8 cellular contexts compared by ENCODE assay signal in the genomic region with DNA sequence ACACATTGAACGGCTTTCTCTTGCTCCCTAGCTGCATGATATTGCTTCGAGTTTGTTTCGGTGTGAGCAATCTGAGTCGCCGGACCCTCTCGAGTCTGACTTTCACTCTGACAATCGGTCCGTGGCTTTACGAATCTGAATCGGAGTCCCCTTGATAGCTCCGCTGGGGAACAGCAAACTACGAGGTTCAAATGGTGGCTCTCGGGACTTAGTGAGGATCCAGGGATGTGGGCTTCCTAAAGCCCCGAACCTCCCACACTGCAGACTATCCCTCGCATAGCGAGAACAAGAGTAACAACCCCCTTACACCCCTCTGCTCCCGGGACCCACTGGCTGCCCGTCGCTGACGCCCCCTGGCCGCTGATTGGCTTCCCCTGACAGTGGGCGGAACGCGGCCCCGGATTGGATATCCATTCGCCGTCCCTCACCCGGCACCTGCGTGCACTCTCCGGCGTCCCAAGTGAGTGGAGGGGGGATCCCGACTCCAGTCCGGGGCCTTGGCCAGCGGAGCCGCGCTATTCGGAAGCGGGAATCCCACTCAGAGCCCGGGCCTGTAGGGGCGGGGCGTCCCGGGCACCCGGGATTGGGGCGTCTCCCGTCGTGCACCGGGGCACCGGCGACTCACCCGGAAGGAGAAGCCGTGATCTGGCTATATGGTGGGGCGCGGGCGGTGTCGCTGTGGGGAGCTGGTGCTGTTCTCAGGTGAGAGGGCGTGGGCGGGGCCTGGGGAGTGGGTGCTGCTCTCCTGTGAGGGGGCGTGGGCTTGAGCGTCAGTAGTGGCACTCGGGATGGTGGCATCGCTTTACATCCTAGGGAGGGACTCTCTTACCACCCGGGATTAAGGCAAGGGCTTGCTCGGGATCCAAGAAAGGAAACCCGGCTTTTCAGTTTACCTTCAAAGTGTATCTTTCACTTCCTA. TPM values are rescaled to one million over a fixed set of nuclear protein-coding genes. Genes with fewer than 3 reads are reported as not detected.
DNase-seq lines count a peak whose midpoint lies in the region; ATAC-seq and TF ChIP-seq lines count a peak whose summit lies in the region.

A gene with protein sequence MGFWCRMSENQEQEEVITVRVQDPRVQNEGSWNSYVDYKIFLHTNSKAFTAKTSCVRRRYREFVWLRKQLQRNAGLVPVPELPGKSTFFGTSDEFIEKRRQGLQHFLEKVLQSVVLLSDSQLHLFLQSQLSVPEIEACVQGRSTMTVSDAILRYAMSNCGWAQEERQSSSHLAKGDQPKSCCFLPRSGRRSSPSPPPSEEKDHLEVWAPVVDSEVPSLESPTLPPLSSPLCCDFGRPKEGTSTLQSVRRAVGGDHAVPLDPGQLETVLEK (plus strand): TSS at position 630 of the 919 bp plus-strand sequence. CDS start 4,278 bp downstream, outside the sequence.

- peak within 1 kb of the TSS; percentile 57 to 92 (median 90) for H3K4me3 ChIP-seq in liver (ENCODE audit: low read depth in 1 of 3, low read length in 3 of 3)

- H3K36me3 Mint-ChIP-seq in CD4-positive, alpha-beta T cell (ENCODE audit: low read depth) = peaks cover 10% of the 10 kb centered on the region

- intact Hi-C loops in CD4-positive, alpha-beta T cell (cut with DNase I, micrococcal nuclease) = loop anchor here (1.0 to 10.0 kb wide), 5 partner anchors 59 to 273 kb away; partner anchors contain the start of genes LRRC46 (in 1 of the 2), MRPL10 (in 1 of the 2), NFE2L1 (in 1 of the 2) and SP2 (in 1 of the 2)

- WGBS in liver = under 1% methylated on average over 64 of the region's 64 CpGs

- peaks cover 63% of the 10 kb centered on the region for H3K4me1 Mint-ChIP-seq in CD4-positive, alpha-beta T cell (ENCODE audit: low read depth)

- no peaks in the 10 kb centered on the region for H3K9me3 Mint-ChIP-seq in CD4-positive, alpha-beta T cell

- DNase-seq in CD4-positive, alpha-beta T cell = peak; percentile 86 to 96 (median 92)
- DNase-seq in NCI-H774 (lab: John Stamatoyannopoulos, UW) = peak; percentile 97
- DNase-seq in activated CD4-positive, alpha-beta T cell treated with anti-CD3 and anti-CD28 coated beads, Interleukin-2, amount 50 U/mL, for 4 hours = peak; percentile 97 to 98
- DNase-seq in dermis blood vessel endothelial cell = peak; percentile 90
- peak; percentile 93 to 97 for DNase-seq in stimulated activated CD4-positive, alpha-beta T cell treated with anti-CD3 and anti-CD28 coated beads, Interleukin-4, amount 100 ng/mL, for 4 hours

- no peaks in the 10 kb centered on the region for H3K27me3 Mint-ChIP-seq in CD4-positive, alpha-beta T cell

- POLR2A ChIA-PET in CD4-positive, alpha-beta T cell (lab: Charles Lee) = interaction anchor here (0.6 to 2.3 kb wide), 16 partner anchors 8 to 785 kb away, joined by 3 to 14 read pairs (median 4); partner anchors contain the start of genes ATP5MC1, KPNB1, NFE2L1 and OSBPL7

- H3K9me3 ChIP-seq in CD4-positive, alpha-beta T cell (ENCODE audit: control insufficient read depth, low read length) = no peaks in the 10 kb centered on the region
- H3K9me3 ChIP-seq in liver (ENCODE audit: control insufficient read depth in 4 of 4, low read length in 3 of 4) = no peaks in the 10 kb centered on the region

- no peak for TF ChIP-seq RAD21 in liver (IDR thresholded peaks at IDR 0.05)

- peaks cover 0 to 19% (median 12%) of the 10 kb centered on the region in 4 donors for H3K4me1 ChIP-seq in liver (ENCODE audit: control insufficient read depth in 4 of 4, insufficient read depth in 4 of 4, low read length in 3 of 4)

- TF ChIP-seq CTCF in CD4-positive, alpha-beta T cell (IDR thresholded peaks at IDR 0.05) = no peak
- TF ChIP-seq CTCF in liver (IDR thresholded peaks at IDR 0.05; ENCODE audit: low read depth, low read length, missing input control) = no peak

- H3K36me3 ChIP-seq in liver (ENCODE audit: control insufficient read depth in 4 of 4, insufficient read depth in 3 of 4, low read depth in 1 of 4, low read length in 3 of 4) = no peaks in the 10 kb centered on the region

- peak; percentile 93 for ATAC-seq in CD4-positive, alpha-beta T cell (ENCODE audit: poor library complexity)
- peak; percentile 76 for ATAC-seq in GM19397 (IDR thresholded peaks at IDR 0.05; ENCODE audit: unreplicated experiment)
- ATAC-seq in HG03565 (IDR thresholded peaks at IDR 0.05; ENCODE audit: unreplicated experiment) = peak; percentile 54

- H3K27ac Mint-ChIP-seq in CD4-positive, alpha-beta T cell = peak within 1 kb of the TSS; percentile 88

- peak within 1 kb of the TSS; percentile 97 for H3K4me3 Mint-ChIP-seq in CD4-positive, alpha-beta T cell

- peak within 1 kb of the TSS; percentile 84 for H3K27ac ChIP-seq in CD4-positive, alpha-beta T cell (ENCODE audit: low read depth, low read length)
- peak within 1 kb of the TSS; percentile 74 to 79 for H3K27ac ChIP-seq in liver (ENCODE audit: low read depth in 1 of 2, low read length in 2 of 2)

- CTCF ChIA-PET in CD4-positive, alpha-beta T cell (lab: Charles Lee) = interaction anchor here (0.8 to 2.7 kb wide), 6 partner anchors 10 to 136 kb away, joined by 3 to 9 read pairs (median 4); partner anchors contain the start of gene CDK5RAP3

- no peaks in the 10 kb centered on the region for H3K27me3 ChIP-seq in CD4-positive, alpha-beta T cell (ENCODE audit: control insufficient read depth, insufficient read depth, low read length)
- H3K27me3 ChIP-seq in liver (ENCODE audit: control insufficient read depth in 4 of 4, insufficient read depth in 4 of 4, low read length in 3 of 4) = no peaks in the 10 kb centered on the region

- peak within 1 kb of the TSS; percentile 86 to 96 for H3K9ac ChIP-seq in liver (ENCODE audit: low read depth in 1 of 2, low read length in 2 of 2)

TF ChIP-seq in liver, 16 proteins besides CTCF, POLR2A, EP300 and RAD21:
- TF ChIP-seq SP1 (IDR thresholded peaks at IDR 0.05) (peak; percentile 84), RXRA (IDR thresholded peaks at IDR 0.05) (peak in 1 of 2 donors; percentile 23), JUND (IDR thresholded peaks at IDR 0.05) (no peak), TAF1 (conservative IDR thresholded peaks at IDR 0.05) (peak; percentile 93), GABPA (IDR thresholded peaks at IDR 0.05 in 1 of 2, conservative IDR thresholded peaks at IDR 0.05 in 1 of 2) (peak in 1 of 2 donors; percentile 90), HNF4G (IDR thresholded peaks at IDR 0.05) (no peak), HNF4A (conservative IDR thresholded peaks at IDR 0.05) (no peak), FOXA2 (IDR thresholded peaks at IDR 0.05) (no peak), NR2F2 (IDR thresholded peaks at IDR 0.05) (no peak), ATF3 (IDR thresholded peaks at IDR 0.05) (no peak), YY1 (IDR thresholded peaks at IDR 0.05) (peak; percentile 76), REST (IDR thresholded peaks at IDR 0.05) (peak; percentile 49), FOXA1 (IDR thresholded peaks at IDR 0.05) (no peak), EGR1 (IDR thresholded peaks at IDR 0.05; ENCODE audit: low read depth in 2 of 2) (peak; percentile 77 to 86)
- TF ChIP-seq, protein P1, sequence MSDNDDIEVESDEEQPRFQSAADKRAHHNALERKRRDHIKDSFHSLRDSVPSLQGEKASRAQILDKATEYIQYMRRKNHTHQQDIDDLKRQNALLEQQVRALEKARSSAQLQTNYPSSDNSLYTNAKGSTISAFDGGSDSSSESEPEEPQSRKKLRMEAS (IDR thresholded peaks at IDR 0.05) = no peak
- TF ChIP-seq, protein P2, sequence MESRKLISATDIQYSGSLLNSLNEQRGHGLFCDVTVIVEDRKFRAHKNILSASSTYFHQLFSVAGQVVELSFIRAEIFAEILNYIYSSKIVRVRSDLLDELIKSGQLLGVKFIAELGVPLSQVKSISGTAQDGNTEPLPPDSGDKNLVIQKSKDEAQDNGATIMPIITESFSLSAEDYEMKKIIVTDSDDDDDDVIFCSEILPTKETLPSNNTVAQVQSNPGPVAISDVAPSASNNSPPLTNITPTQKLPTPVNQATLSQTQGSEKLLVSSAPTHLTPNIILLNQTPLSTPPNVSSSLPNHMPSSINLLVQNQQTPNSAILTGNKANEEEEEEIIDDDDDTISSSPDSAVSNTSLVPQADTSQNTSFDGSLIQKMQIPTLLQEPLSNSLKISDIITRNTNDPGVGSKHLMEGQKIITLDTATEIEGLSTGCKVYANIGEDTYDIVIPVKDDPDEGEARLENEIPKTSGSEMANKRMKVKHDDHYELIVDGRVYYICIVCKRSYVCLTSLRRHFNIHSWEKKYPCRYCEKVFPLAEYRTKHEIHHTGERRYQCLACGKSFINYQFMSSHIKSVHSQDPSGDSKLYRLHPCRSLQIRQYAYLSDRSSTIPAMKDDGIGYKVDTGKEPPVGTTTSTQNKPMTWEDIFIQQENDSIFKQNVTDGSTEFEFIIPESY (IDR thresholded peaks at IDR 0.05) = peak; percentile 33
TF ChIP-seq in liver: peak in this region for 8.

RNA-seq across cellular contexts. Expression of the gene that starts here (rescaled TPM):
- total RNA-seq in CD4-positive, alpha-beta T cell = 1 to 10 TPM; 6.8 to 8.7 TPM
- total RNA-seq in dermis blood vessel endothelial cell (14.0 and 15.9 TPM in 2 replicates), liver (10 to 100 TPM in 1 of 2 donors, 1 to 10 TPM in 1; 7.9 to 11.4 TPM)
- 1 to 10 TPM; 6.4 to 9.1 TPM for polyA plus RNA-seq in liver

Comparison
In these comparisons a context has a peak if more than half of its experiments do, and no peak if none do; other contexts are left out.
1. Peak in every context shown above with its lines: DNase-seq, ATAC-seq, H3K4me3 ChIP-seq and H3K27ac ChIP-seq.